In genomic region chr12:21220266-21220665, GRCh38 we compare ENCODE assay signal across 22 cellular contexts.
"Had no signal": no experiment of that assay in that cellular context is flagged by ENCODE, and none has a peak within 500 bp of the region (broad histone marks: within the 10 kb centered on the region; RNA-seq: fewer than 3 reads in every experiment).

No MANE protein-coding gene starts in this region.

- H3K4me1 ChIP-seq: pancreas, psoas muscle, right lobe of liver, stomach, thyroid gland, tibial nerve, upper lobe of left lung, vagina had no signal

- H3K9me3 ChIP-seq: neutrophil, pancreas, psoas muscle, right lobe of liver, sigmoid colon, stomach, thoracic aorta, thyroid gland, tibial nerve, upper lobe of left lung, vagina had no signal

- H3K27me3 ChIP-seq: neutrophil, pancreas, right lobe of liver, sigmoid colon, stomach, thyroid gland, tibial nerve, upper lobe of left lung, vagina had no signal

- H3K27ac ChIP-seq: neutrophil, pancreas, psoas muscle, right lobe of liver, sigmoid colon, stomach, thoracic aorta, thyroid gland, tibial nerve, upper lobe of left lung, vagina had no signal

- DNase-seq: nephron progenitor cell; nucleus accumbens; pancreas; psoas muscle; right cardiac atrium; right lobe of liver; sigmoid colon; small intestine; stimulated activated CD4-positive, alpha-beta T cell treated with anti-CD3 and anti-CD28 coated beads, Interleukin-15, amount 100 ng/mL, for 24 hours; stimulated activated CD4-positive, alpha-beta T cell treated with anti-CD3 and anti-CD28 coated beads, Interleukin-2, amount 100 ng/mL, for 24 hours; stimulated activated CD4-positive, alpha-beta T cell treated with anti-CD3 and anti-CD28 coated beads, Interleukin-2, amount 100 ng/mL, for 48 hours; stimulated activated CD4-positive, alpha-beta T cell treated with anti-CD3 and anti-CD28 coated beads, Interleukin-4, amount 100 ng/mL, for 24 hours; stimulated activated naive B cell treated with anti-CD40 and anti-IgM and Interleukin-4, amounts not matched to agents 10 μg/mL and 1 μg/mL and 100 μg/mL, for 72 hours; stimulated activated naive CD4-positive, alpha-beta T cell treated with Interleukin-2 at 50 U/mL for 16 hours; stomach; thyroid gland; trophoblast cell; upper lobe of left lung had no signal

- H3K4me3 ChIP-seq: pancreas, psoas muscle, right lobe of liver, sigmoid colon, stomach, thoracic aorta, thyroid gland, tibial nerve, upper lobe of left lung, vagina had no signal

- H3K36me3 ChIP-seq: neutrophil, pancreas, sigmoid colon, stomach, thoracic aorta, thyroid gland, tibial nerve, upper lobe of left lung, vagina had no signal
